Comparison of ENCODE assay signal across 15 cellular contexts in the genomic region with DNA sequence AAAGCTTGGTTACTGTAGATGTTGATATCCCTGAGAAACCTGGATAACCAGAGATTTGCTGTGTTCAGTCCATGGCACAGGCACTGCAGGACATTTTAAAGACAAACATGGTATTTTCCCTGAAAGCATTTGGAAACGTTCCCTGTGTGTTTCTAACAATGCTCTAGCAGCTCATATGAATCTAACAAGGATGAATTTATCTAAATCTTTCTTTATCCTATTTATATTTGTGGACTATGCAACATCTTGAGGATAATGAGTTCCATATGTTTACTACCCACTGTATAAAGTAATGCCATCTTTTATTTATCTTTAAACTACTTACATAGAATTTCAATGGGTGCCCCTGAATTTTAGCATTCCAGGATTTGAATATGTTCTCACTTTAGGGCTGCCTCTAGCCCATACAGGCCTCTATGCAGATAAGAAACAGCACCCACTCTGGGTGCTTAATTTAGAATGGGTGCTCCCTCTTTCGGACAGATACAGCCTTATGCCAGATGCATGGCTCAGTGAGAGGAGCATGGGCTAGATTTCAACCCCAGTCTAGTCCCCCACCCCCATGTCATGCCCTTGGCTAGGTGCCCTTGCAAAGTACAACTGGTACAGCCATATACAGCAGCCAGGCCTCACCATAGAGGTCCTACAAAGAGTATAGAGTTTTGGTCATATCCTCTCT. TPM values are rescaled to one million over a fixed set of nuclear protein-coding genes. Genes with fewer than 3 reads are reported as not detected.
DNase-seq lines count a peak whose midpoint lies in the region; ATAC-seq, FAIRE-seq and TF ChIP-seq lines count a peak whose summit lies in the region.
"Had no signal": no experiment of that assay in that cellular context is flagged by ENCODE, and none has a peak within 500 bp of the region (broad histone marks: within the 10 kb centered on the region; RNA-seq: fewer than 3 reads in every experiment).

No MANE protein-coding gene starts in this region.

- TF ChIP-seq POLR2A in K562 (conservative IDR thresholded peaks at IDR 0.05) = no peak

- intact Hi-C loops in K562 (cut with micrococcal nuclease) = loop anchor here (5.0 kb wide), 1 partner anchor 53 kb away; the partner anchor contains the start of gene NEMP2

- no peaks in the 10 kb centered on the region for H3K9me3 ChIP-seq in Karpas-422 (ENCODE audit: low read length)
- H3K9me3 ChIP-seq in K562 (replicated peaks; ENCODE audit: control insufficient read depth, insufficient read depth, low read depth, low read length) = no peaks in the 10 kb centered on the region; the same call in 1 of the 2 replicates

- DNase-seq in AG10803 (ENCODE audit: low read depth) (peak; percentile 40), Karpas-422 (peak; percentile 43), K562 (ENCODE audit: extremely low read depth in 1 of 4, low spot score in 3 of 4) (peak in 1 of 4 experiments; percentile 23), foreskin keratinocyte (no peak), coronary artery (ENCODE audit: low spot score) (no peak), cerebellum (ENCODE audit: low spot score) (no peak)
- DNase-seq in stimulated activated CD4-positive, alpha-beta T cell treated with anti-CD3 and anti-CD28 coated beads, Interleukin-2, amount 100 ng/mL, for 24 hours = no peak
- DNase-seq: CD4-positive, alpha-beta memory T cell; HFFc6; MM.1S; NCI-H1105; NCI-H1694 treated with DMSO at 0.1 percent for 48 hours; NCI-H774 had no signal

- in situ Hi-C loops in K562 (cut with MboI) = no loop called here

- H3K9ac ChIP-seq in Karpas-422 (ENCODE audit: low read length) = no peak overlapping the region
- H3K9ac ChIP-seq in K562 (ENCODE audit: insufficient read depth in 1 of 2, low read depth in 2 of 2, low read length in 2 of 2) = no peak overlapping the region

- no peak overlapping the region for H3K4me3 ChIP-seq in AG10803 (ENCODE audit: low read length)
- H3K4me3 ChIP-seq in Karpas-422 (ENCODE audit: low read length) = no peak overlapping the region
- H3K4me3 ChIP-seq in K562 = no peak overlapping the region
- no peak overlapping the region for H3K4me3 ChIP-seq in coronary artery

- peaks cover 27% of the 10 kb centered on the region for H3K4me1 ChIP-seq in Karpas-422 (ENCODE audit: low read length)
- peaks cover 4 to 43% of the 10 kb centered on the region in 2 experiments; a peak in 4 of 5 replicates for H3K4me1 ChIP-seq in K562 (replicated peaks in 1 of 2; ENCODE audit: control insufficient read depth in 2 of 2, insufficient read depth in 2 of 2, low read length in 2 of 2)
- peaks cover 3% of the 10 kb centered on the region for H3K4me1 ChIP-seq in foreskin keratinocyte

- H4K20me1 ChIP-seq in Karpas-422 (ENCODE audit: insufficient read depth, low read depth, low read length) (no peaks in the 10 kb centered on the region), K562 (replicated peaks; ENCODE audit: control insufficient read depth, insufficient read depth, low read length) (no peaks in the 10 kb centered on the region)

- TF ChIP-seq CTCF in AG10803 (conservative IDR thresholded peaks at IDR 0.05; ENCODE audit: low read length) = no peak
- peak in 2 of 3 experiments; percentile 19 to 25; a peak in 2 of 6 replicates for TF ChIP-seq CTCF in K562 (IDR thresholded peaks at IDR 0.05 in 2 of 3, conservative IDR thresholded peaks at IDR 0.05 in 1 of 3; ENCODE audit: insufficient read depth in 2 of 3, low read depth in 1 of 3, low read length in 3 of 3)
- TF ChIP-seq CTCF in foreskin keratinocyte (conservative IDR thresholded peaks at IDR 0.05) = peak; percentile 37
- no peak for TF ChIP-seq CTCF in coronary artery (IDR thresholded peaks at IDR 0.05)

- peak; percentile 53 for ATAC-seq in K562
- ATAC-seq in foreskin keratinocyte = no peak

- H3K9me2 ChIP-seq in Karpas-422 (replicated peaks; ENCODE audit: insufficient read depth, low read length) = no peaks in the 10 kb centered on the region

- H3K4me2 ChIP-seq in Karpas-422 (ENCODE audit: low read depth, low read length, poor library complexity, severe bottlenecking) = no peak overlapping the region
- H3K4me2 ChIP-seq in K562 (ENCODE audit: insufficient read depth, low read length) = no peak overlapping the region

- H3K79me2 ChIP-seq in Karpas-422 (ENCODE audit: low read length) = no peaks in the 10 kb centered on the region
- no peaks in the 10 kb centered on the region for H3K79me2 ChIP-seq in K562 (ENCODE audit: control insufficient read depth, insufficient read depth, low read length)

- peak in 1 of 2 experiments; percentile 27; a peak in 1 of 4 replicates for TF ChIP-seq RAD21 in K562 (CRISPR knock-in tag; conservative IDR thresholded peaks at IDR 0.05 in 1 of 2, IDR thresholded peaks at IDR 0.05 in 1 of 2)

- FAIRE-seq in K562 (lab: Jason Lieb, UNC) = no peak
- FAIRE-seq: H1, RCC 7860 had no signal

- no peak for TF ChIP-seq EP300 in K562 (IDR thresholded peaks at IDR 0.05; ENCODE audit: low read length)

- no peaks in the 10 kb centered on the region for H3K36me3 ChIP-seq in Karpas-422 (ENCODE audit: insufficient read depth, low read length)
- no peaks in the 10 kb centered on the region for H3K36me3 ChIP-seq in K562 (ENCODE audit: control insufficient read depth, insufficient read depth, low read length)

- BruUV-seq in K562 (replicated peaks; lab: Mats Ljungman, UMichigan) = no TSS peak

- H2AFZ ChIP-seq in Karpas-422 (ENCODE audit: low read length) = no peak overlapping the region
- peak overlapping the region; percentile 22; the same call in 1 of the 2 replicates for H2AFZ ChIP-seq in K562 (ENCODE audit: low read depth, low read length)

- H3K27ac ChIP-seq in Karpas-422 (ENCODE audit: low read length) = no peak overlapping the region
- no peak overlapping the region for H3K27ac ChIP-seq in K562 (ENCODE audit: extremely low read depth, low read depth, low read length)
- H3K27ac ChIP-seq in foreskin keratinocyte = no peak overlapping the region
- no peak overlapping the region for H3K27ac ChIP-seq in coronary artery

- no peaks in the 10 kb centered on the region for H3K9me1 ChIP-seq in K562 (ENCODE audit: control insufficient read depth, insufficient read depth, low read length)

- 0% methylated on average over 2 of the region's 2 CpGs for WGBS in K562 (ENCODE audit: insufficient coverage, low coverage, missing lambda C conversion rate)

- POLR2A ChIA-PET in K562 (lab: Yijun Ruan, JAX) = no interaction called here

- no peaks in the 10 kb centered on the region for H3K27me3 ChIP-seq in Karpas-422 (ENCODE audit: low read length)
- no peaks in the 10 kb centered on the region for H3K27me3 ChIP-seq in K562 (ENCODE audit: control insufficient read depth in 2 of 2, insufficient read depth in 2 of 2, low read length in 2 of 2)
- no peaks in the 10 kb centered on the region for H3K27me3 ChIP-seq in foreskin keratinocyte

- CTCF ChIA-PET in K562 (lab: Yijun Ruan, JAX; ENCODE audit: low intra/inter-chr PET ratio) = no interaction called here

TF ChIP-seq in K562, 482 proteins besides CTCF, POLR2A, EP300 and RAD21:
- TF ChIP-seq ARID3A (IDR thresholded peaks at IDR 0.05; ENCODE audit: borderline replicate concordance, low read depth, low read length) (no peak), ZFX (CRISPR knock-in tag; IDR thresholded peaks at IDR 0.05) (peak; percentile 30; the same call in 1 of the 2 replicates)

RNA-seq across cellular contexts. Expression of gene NEMP2, which starts 50.6 kb away (rescaled TPM):
- total RNA-seq in Karpas-422 (2014; rRNA removed; shearing (Covaris generic); ENCODE audit: low replicate concordance) = 10.6 and 11.1 TPM in 2 replicates
- 6.9 and 7.5 TPM in 2 replicates for total RNA-seq in K562 (2011; cell fraction: chromatin; rRNA removed; ENCODE audit: low replicate concordance)
- 3.7 and 4.3 TPM in 2 replicates for total RNA-seq in K562 (2011; cell fraction: nucleolus; rRNA removed)
- total RNA-seq in K562 (2011; cell fraction: nucleoplasm; rRNA removed) = 7.4 and 11.6 TPM in 2 replicates
- total RNA-seq in K562 (2014; rRNA removed) (1.4 and 1.6 TPM in 2 replicates), K562 (2014; rRNA removed; fragmentation: Illumina TruSeq; extraction: Trizol) (1.7 and 3.0 TPM in 2 replicates), K562 (2015; rRNA removed; fragmentation: Illumina TruSeq; extraction: Trizol) (2.0 and 2.2 TPM in 2 replicates), K562 (2021) (2.4 and 3.3 TPM in 2 replicates), foreskin keratinocyte (4.4 and 5.6 TPM in 2 replicates), cerebellum (5.4 TPM)
- polyA plus RNA-seq in K562 (2011; rRNA removed) (2.7 and 3.0 TPM in 2 replicates), K562 (2014; fragmentation: Illumina TruSeq; extraction: Trizol) (1.1 and 2.0 TPM in 2 replicates), K562 (2014; fragmentation: Nextera tagmentation; extraction: Ambion mirVana) (under 1 TPM; 0.32 to 0.36 TPM), K562 (2014; rRNA removed) (3.0 and 5.0 TPM in 2 replicates), foreskin keratinocyte (2.1 and 2.2 TPM in 2 replicates)
- 0.55 and 3.2 TPM in 2 replicates for polyA plus RNA-seq in K562 (2011; cell fraction: cytosol; rRNA removed)
- 1.9 and 2.0 TPM in 2 replicates for polyA plus RNA-seq in K562 (2011; cell fraction: nucleus; rRNA removed)
- polyA plus RNA-seq in K562 (2012) = 2.1 and 2.2 TPM in 2 replicates
- polyA minus RNA-seq in K562 (2011; rRNA and poly(A)+ RNA removed) = 9.7 and 10.6 TPM in 2 replicates
- polyA minus RNA-seq in K562 (2011; cell fraction: cytosol; rRNA and poly(A)+ RNA removed) = 3.1 and 3.5 TPM in 2 replicates
- 6.3 and 9.2 TPM in 2 replicates for polyA minus RNA-seq in K562 (2011; cell fraction: nucleus; rRNA and poly(A)+ RNA removed)

Comparison
In these comparisons a context has a peak if more than half of its experiments do, and no peak if none do; other contexts are left out.
1. DNase-seq: peak in AG10803 (single experiment) and Karpas-422 (single experiment); none in foreskin keratinocyte (0 of 2), stimulated activated CD4-positive, alpha-beta T cell treated with anti-CD3 and anti-CD28 coated beads, Interleukin-2, amount 100 ng/mL, for 24 hours (0 of 2), coronary artery (single experiment) and cerebellum (single experiment).
2. CTCF ChIP-seq: peak in K562 (2 of 3) and foreskin keratinocyte (single experiment); none in AG10803 (single experiment) and coronary artery (single experiment).